ENCODE assay signal across 7 cellular contexts in the genomic region with DNA sequence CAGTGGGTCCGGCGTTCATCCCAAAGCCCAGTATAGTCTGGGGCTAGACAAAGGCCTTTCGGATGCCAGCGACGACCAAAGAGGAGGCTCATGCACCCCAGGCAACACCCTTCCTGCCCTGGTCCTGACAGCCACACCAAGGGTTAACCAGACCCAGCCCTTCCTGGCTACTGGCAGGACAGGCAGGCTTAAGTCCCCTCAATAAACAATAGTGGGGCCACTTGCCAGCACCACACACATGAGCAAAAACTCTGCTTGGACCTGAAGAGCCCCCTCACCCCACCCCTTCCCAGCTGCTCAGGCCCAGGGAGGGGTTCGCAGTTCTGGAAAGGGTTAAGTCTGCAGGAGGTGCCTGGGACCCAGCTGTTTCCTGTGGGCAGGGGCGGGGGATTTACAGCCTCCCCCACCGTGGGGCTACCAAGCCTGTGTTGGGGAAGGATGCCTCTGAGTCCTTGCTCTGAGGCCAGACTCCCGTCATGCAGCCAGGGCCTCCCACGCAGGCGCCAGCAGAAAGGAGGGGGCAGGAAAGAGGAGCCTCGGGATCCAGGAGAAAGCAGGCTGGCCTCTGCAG. TPM values are rescaled to one million over a fixed set of nuclear protein-coding genes. Genes with fewer than 3 reads are reported as not detected.
DNase-seq lines count a peak whose midpoint lies in the region; ATAC-seq and FAIRE-seq lines count a peak whose summit lies in the region.

No MANE protein-coding gene starts in this region.

- peaks cover 6 to 40% (median 35%) of the 10 kb centered on the region in 5 donors for H3K4me1 ChIP-seq in subcutaneous abdominal adipose tissue (ENCODE audit: control insufficient read depth in 5 of 5, insufficient read depth in 5 of 5, low read length in 5 of 5)

- H3K27me3 ChIP-seq in subcutaneous abdominal adipose tissue (ENCODE audit: control insufficient read depth in 5 of 5, insufficient read depth in 4 of 5, low read length in 5 of 5): no peaks in the 10 kb centered on the region

- H3K9ac ChIP-seq in subcutaneous abdominal adipose tissue (ENCODE audit: low read length in 5 of 5): no peak overlapping the region

- peaks cover 0 to 4% (median 0%) of the 10 kb centered on the region in 5 donors for H3K9me3 ChIP-seq in subcutaneous abdominal adipose tissue (ENCODE audit: control insufficient read depth in 5 of 5, low read length in 5 of 5)

- H3K4me3 ChIP-seq in subcutaneous abdominal adipose tissue (ENCODE audit: low read depth in 1 of 5, low read length in 5 of 5): no peak overlapping the region

- no peak for ATAC-seq in GM21576 (IDR thresholded peaks at IDR 0.05; ENCODE audit: unreplicated experiment)

- FAIRE-seq in HTR-8/SVneo (lab: Jason Lieb, UNC): no peak

- DNase-seq in HT1080 (ENCODE audit: low read depth) (peak; percentile 84), iPS-NIHi11 (ENCODE audit: low spot score) (peak; percentile 61), GF-D8 (lab: John Stamatoyannopoulos, UW) (no peak), HTR-8/SVneo (ENCODE audit: insufficient read length, low spot score) (no peak)

- H3K27ac ChIP-seq in angular gyrus (ENCODE audit: low read depth, low read length) (peak overlapping the region; percentile 89), subcutaneous abdominal adipose tissue (ENCODE audit: low read depth, low read length) (peak overlapping the region; percentile 41)

- H3K36me3 ChIP-seq in subcutaneous abdominal adipose tissue (ENCODE audit: control insufficient read depth in 5 of 5, insufficient read depth in 5 of 5, low read length in 5 of 5): no peaks in the 10 kb centered on the region

RNA-seq across cellular contexts. Expression of a gene that starts 18.2 kb away (rescaled TPM):
- total RNA-seq in HT1080 (2014; rRNA removed; shearing (Covaris generic)): 91.8 and 111 TPM in 2 replicates
- polyA plus RNA-seq in HT1080 (2015; cell fraction: cytosol; rRNA removed): 104 and 143 TPM in 2 replicates
- 90.0 and 94.6 TPM in 2 replicates for polyA plus RNA-seq in HT1080 (2015; cell fraction: nucleus; rRNA removed)

RNA-seq across cellular contexts. Expression of a gene that starts 29.3 kb away (rescaled TPM):
- not detected in 2 replicates for total RNA-seq in HT1080 (2014; rRNA removed; shearing (Covaris generic))
- polyA plus RNA-seq in HT1080 (2015; cell fraction: cytosol; rRNA removed): not detected in 2 replicates
- polyA plus RNA-seq in HT1080 (2015; cell fraction: nucleus; rRNA removed): not detected in 2 replicates

RNA-seq across cellular contexts. Expression of a gene that starts 51.7 kb away (rescaled TPM):
- not detected in 2 replicates for total RNA-seq in HT1080 (2014; rRNA removed; shearing (Covaris generic))
- not detected in 2 replicates for polyA plus RNA-seq in HT1080 (2015; cell fraction: cytosol; rRNA removed)
- not detected in 2 replicates for polyA plus RNA-seq in HT1080 (2015; cell fraction: nucleus; rRNA removed)

RNA-seq across cellular contexts. Expression of a gene that starts 56.1 kb away (rescaled TPM):
- 516 and 694 TPM in 2 replicates for total RNA-seq in HT1080 (2014; rRNA removed; shearing (Covaris generic))
- polyA plus RNA-seq in HT1080 (2015; cell fraction: cytosol; rRNA removed): 857 and 1,112 TPM in 2 replicates
- polyA plus RNA-seq in HT1080 (2015; cell fraction: nucleus; rRNA removed): 468 and 520 TPM in 2 replicates

Comparison
In these comparisons a context has a peak if more than half of its experiments do, and no peak if none do; other contexts are left out.
1. DNase-seq: peak in HT1080 (single experiment) and iPS-NIHi11 (single experiment); none in GF-D8 (single experiment) and HTR-8/SVneo (single experiment).